Comparison of ENCODE assay signal across 9 cellular contexts in genomic region chr6:33789550-33789895, GRCh38. TPM values are rescaled to one million over a fixed set of nuclear protein-coding genes. Genes with fewer than 3 reads are reported as not detected.
DNase-seq lines count a peak whose midpoint lies in the region; FAIRE-seq and TF ChIP-seq lines count a peak whose summit lies in the region.
"Had no signal": no experiment of that assay in that cellular context is flagged by ENCODE, and none has a peak within 500 bp of the region (broad histone marks: within the 10 kb centered on the region; RNA-seq: fewer than 3 reads in every experiment).

No MANE protein-coding gene starts in this region.

- intact Hi-C loops in kidney (cut with DNase I), result no loop called here

- peaks cover 16% of the 10 kb centered on the region for H3K36me3 Mint-ChIP-seq in T-helper 1 cell treated with Interleukin-12 subunit alpha and Interleukin-12 subunit beta and Interleukin-4 antibody, amounts not matched to agents 30 μg/mL and 1 μg/mL, for 36 hours (ENCODE audit: low read depth)
- H3K36me3 Mint-ChIP-seq in activated naive CD8-positive, alpha-beta T cell treated with anti-CD3 and anti-CD28 coated beads for 36 hours, result peaks cover 14% of the 10 kb centered on the region

- peak overlapping the region; percentile 81 for H3K4me3 Mint-ChIP-seq in T-helper 1 cell treated with Interleukin-12 subunit alpha and Interleukin-12 subunit beta and Interleukin-4 antibody, amounts not matched to agents 30 μg/mL and 1 μg/mL, for 36 hours
- H3K4me3 Mint-ChIP-seq in activated naive CD8-positive, alpha-beta T cell treated with anti-CD3 and anti-CD28 coated beads for 36 hours, result peak overlapping the region; percentile 78

- H3K9me3 Mint-ChIP-seq in T-helper 1 cell treated with Interleukin-12 subunit alpha and Interleukin-12 subunit beta and Interleukin-4 antibody, amounts not matched to agents 30 μg/mL and 1 μg/mL, for 36 hours, result no peaks in the 10 kb centered on the region
- H3K9me3 Mint-ChIP-seq in activated naive CD8-positive, alpha-beta T cell treated with anti-CD3 and anti-CD28 coated beads for 36 hours, result no peaks in the 10 kb centered on the region

- no peak for FAIRE-seq in kidney (lab: Jason Lieb, UNC)
- no peak for FAIRE-seq in urothelium cell line (lab: Jason Lieb, UNC)

- H3K4me1 ChIP-seq in kidney (ENCODE audit: control insufficient read depth in 1 of 2, insufficient read depth in 1 of 2, low read depth in 1 of 2, low read length in 2 of 2), result peaks cover 16 to 24% of the 10 kb centered on the region in 2 donors

- H3K27ac Mint-ChIP-seq in T-helper 1 cell treated with Interleukin-12 subunit alpha and Interleukin-12 subunit beta and Interleukin-4 antibody, amounts not matched to agents 30 μg/mL and 1 μg/mL, for 36 hours, result peak overlapping the region; percentile 78
- H3K27ac Mint-ChIP-seq in activated naive CD8-positive, alpha-beta T cell treated with anti-CD3 and anti-CD28 coated beads for 36 hours, result peak overlapping the region; percentile 82

- H3K27me3 Mint-ChIP-seq in T-helper 1 cell treated with Interleukin-12 subunit alpha and Interleukin-12 subunit beta and Interleukin-4 antibody, amounts not matched to agents 30 μg/mL and 1 μg/mL, for 36 hours (ENCODE audit: low read depth), result peaks cover 12% of the 10 kb centered on the region
- no peaks in the 10 kb centered on the region for H3K27me3 Mint-ChIP-seq in activated naive CD8-positive, alpha-beta T cell treated with anti-CD3 and anti-CD28 coated beads for 36 hours

- peaks cover 39% of the 10 kb centered on the region for H3K4me1 Mint-ChIP-seq in T-helper 1 cell treated with Interleukin-12 subunit alpha and Interleukin-12 subunit beta and Interleukin-4 antibody, amounts not matched to agents 30 μg/mL and 1 μg/mL, for 36 hours (ENCODE audit: low read depth)
- H3K4me1 Mint-ChIP-seq in activated naive CD8-positive, alpha-beta T cell treated with anti-CD3 and anti-CD28 coated beads for 36 hours, result peaks cover 42% of the 10 kb centered on the region

- H3K9ac ChIP-seq in kidney (ENCODE audit: low read length in 2 of 2), result no peak overlapping the region

- no peaks in the 10 kb centered on the region for H3K9me3 ChIP-seq in kidney (ENCODE audit: control insufficient read depth in 1 of 2, low read length in 2 of 2)

- DNase-seq in T-helper 1 cell (no peak), kidney (peak; percentile 66), substantia nigra (lab: John Stamatoyannopoulos, UW) (peak in 3 of 49 donors; percentile 39 to 43 (median 42)), NCI-H187 (lab: John Stamatoyannopoulos, UW) (no peak), urothelium cell line (ENCODE audit: low spot score) (no peak), occipital lobe (lab: John Stamatoyannopoulos, UW) (no peak)
- no peak for DNase-seq in activated naive CD8-positive, alpha-beta T cell treated with anti-CD3 and anti-CD28 coated beads for 36 hours

- no peak for TF ChIP-seq CTCF in kidney (IDR thresholded peaks at IDR 0.05; ENCODE audit: borderline replicate concordance, extremely low read depth, insufficient read depth)

- no peak overlapping the region for H3K27ac ChIP-seq in kidney (ENCODE audit: low read depth in 2 of 2, low read length in 2 of 2)
- H3K27ac ChIP-seq in substantia nigra (ENCODE audit: low read depth, low read length, poor library complexity, severe bottlenecking), result peak overlapping the region; percentile 93

- peaks cover 3 to 7% of the 10 kb centered on the region in 2 donors for H3K36me3 ChIP-seq in kidney (ENCODE audit: control insufficient read depth in 1 of 2, insufficient read depth in 2 of 2, low read length in 2 of 2)

- peak overlapping the region; percentile 47 to 68 for H3K4me3 ChIP-seq in kidney (ENCODE audit: low read length in 2 of 2)

RNA-seq across cellular contexts. Expression of gene LEMD2, which starts 0.6 kb away (rescaled TPM):
- total RNA-seq in activated naive CD8-positive, alpha-beta T cell treated with anti-CD3 and anti-CD28 coated beads for 36 hours, result 10 to 100 TPM; 33.1 to 38.8 TPM
- 57.1 TPM for total RNA-seq in kidney
- 36.4 TPM for polyA plus RNA-seq in kidney (ENCODE audit: insufficient read depth, low read depth, low replicate concordance)
- 31.8 TPM for total RNA-seq in occipital lobe

RNA-seq across cellular contexts. Expression of gene MLN, which starts 14.3 kb away (rescaled TPM):
- total RNA-seq in activated naive CD8-positive, alpha-beta T cell treated with anti-CD3 and anti-CD28 coated beads for 36 hours, result not detected
- total RNA-seq in kidney (not detected), occipital lobe (not detected)
- not detected for polyA plus RNA-seq in kidney (ENCODE audit: insufficient read depth, low read depth, low replicate concordance)
- total RNA-seq: RPMI7951 had no signal

RNA-seq across cellular contexts. Expression of gene IP6K3, which starts 42.8 kb away (rescaled TPM):
- not detected for total RNA-seq in activated naive CD8-positive, alpha-beta T cell treated with anti-CD3 and anti-CD28 coated beads for 36 hours
- 0.47 TPM for total RNA-seq in kidney
- polyA plus RNA-seq in kidney (ENCODE audit: insufficient read depth, low read depth, low replicate concordance), result 4.0 TPM
- total RNA-seq in occipital lobe, result not detected
